Comparison of ENCODE assay signal across 2 cellular contexts in the genomic region with DNA sequence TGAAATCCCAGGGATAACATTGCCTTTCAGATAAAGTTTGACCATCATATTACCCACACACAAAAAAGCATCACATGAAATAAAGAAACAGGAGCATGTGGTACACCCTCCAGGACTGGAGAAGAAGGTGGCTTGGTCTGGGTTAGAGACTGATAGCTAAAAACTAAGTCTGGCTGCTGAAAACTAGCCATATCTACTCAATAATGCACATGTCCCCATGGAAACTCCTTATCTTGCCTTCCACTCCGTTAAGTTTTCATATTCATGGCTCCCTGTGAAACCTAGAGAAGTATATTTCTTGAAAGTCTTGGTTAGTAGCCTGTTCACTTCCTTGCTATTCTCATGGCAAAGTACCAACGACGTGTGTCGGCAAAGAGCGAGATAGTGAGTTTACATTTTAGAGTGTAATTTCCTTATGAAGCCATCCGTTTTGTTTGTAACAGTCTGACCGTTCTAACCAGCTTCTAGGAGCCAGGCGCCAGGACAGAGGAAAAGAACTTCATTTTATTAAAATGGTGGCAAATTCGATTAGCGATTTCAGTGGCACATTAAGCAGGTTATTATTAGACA.
TF ChIP-seq lines count a peak whose summit lies in the region.

No MANE protein-coding gene starts in this region.

TF ChIP-seq in IMR-90, 13 proteins besides CTCF, POLR2A, EP300 and RAD21:
- TF ChIP-seq SMC3 (IDR thresholded peaks at IDR 0.05; ENCODE audit: low read depth, low read length) (no peak), FOS (IDR thresholded peaks at IDR 0.05; ENCODE audit: low read depth, low read length) (no peak), BHLHE40 (IDR thresholded peaks at IDR 0.05; ENCODE audit: low read depth, low read length) (no peak), NFE2L2 (IDR thresholded peaks at IDR 0.05; ENCODE audit: low read depth, low read length) (no peak), RCOR1 (IDR thresholded peaks at IDR 0.05; ENCODE audit: insufficient replicate concordance, low read length) (no peak), RFX5 (IDR thresholded peaks at IDR 0.05; ENCODE audit: low read depth, low read length) (no peak)
- TF ChIP-seq, protein P1, sequence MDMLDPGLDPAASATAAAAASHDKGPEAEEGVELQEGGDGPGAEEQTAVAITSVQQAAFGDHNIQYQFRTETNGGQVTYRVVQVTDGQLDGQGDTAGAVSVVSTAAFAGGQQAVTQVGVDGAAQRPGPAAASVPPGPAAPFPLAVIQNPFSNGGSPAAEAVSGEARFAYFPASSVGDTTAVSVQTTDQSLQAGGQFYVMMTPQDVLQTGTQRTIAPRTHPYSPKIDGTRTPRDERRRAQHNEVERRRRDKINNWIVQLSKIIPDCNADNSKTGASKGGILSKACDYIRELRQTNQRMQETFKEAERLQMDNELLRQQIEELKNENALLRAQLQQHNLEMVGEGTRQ (IDR thresholded peaks at IDR 0.05; ENCODE audit: low read depth, low read length), result no peak

TF ChIP-seq in K562, 482 proteins besides CTCF, POLR2A, EP300 and RAD21:
- TF ChIP-seq, protein P2, sequence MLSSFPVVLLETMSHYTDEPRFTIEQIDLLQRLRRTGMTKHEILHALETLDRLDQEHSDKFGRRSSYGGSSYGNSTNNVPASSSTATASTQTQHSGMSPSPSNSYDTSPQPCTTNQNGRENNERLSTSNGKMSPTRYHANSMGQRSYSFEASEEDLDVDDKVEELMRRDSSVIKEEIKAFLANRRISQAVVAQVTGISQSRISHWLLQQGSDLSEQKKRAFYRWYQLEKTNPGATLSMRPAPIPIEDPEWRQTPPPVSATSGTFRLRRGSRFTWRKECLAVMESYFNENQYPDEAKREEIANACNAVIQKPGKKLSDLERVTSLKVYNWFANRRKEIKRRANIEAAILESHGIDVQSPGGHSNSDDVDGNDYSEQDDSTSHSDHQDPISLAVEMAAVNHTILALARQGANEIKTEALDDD (IDR thresholded peaks at IDR 0.05), result peak; percentile 89
- TF ChIP-seq RFX1 (IDR thresholded peaks at IDR 0.05), result peak; percentile 63
- no peak for TF ChIP-seq CBX2 (IDR thresholded peaks at IDR 0.05; ENCODE audit: insufficient read depth, low read length, poor library complexity, severe bottlenecking)
